ENCODE assay signal across 21 cellular contexts in genomic region chr4:176309772-176310171, GRCh38. TPM values are rescaled to one million over a fixed set of nuclear protein-coding genes. Genes with fewer than 3 reads are reported as not detected.
A peak's percentile ranks its signal among the peaks of the same experiment; 100 is the strongest.
DNase-seq lines count a peak whose midpoint lies in the region; ATAC-seq, FAIRE-seq and TF ChIP-seq lines count a peak whose summit lies in the region.
"Had no signal": no experiment of that assay in that cellular context is flagged by ENCODE, and none has a peak within 500 bp of the region (broad histone marks: within the 10 kb centered on the region; RNA-seq: fewer than 3 reads in every experiment).

No MANE protein-coding gene starts in this region.

- no peaks in the 10 kb centered on the region for H4K20me1 ChIP-seq in astrocyte (ENCODE audit: insufficient read depth, low read length)

- H3K9me3 ChIP-seq in astrocyte (ENCODE audit: insufficient read depth, low read depth, low read length), result no peaks in the 10 kb centered on the region
- H3K9me3 ChIP-seq: Peyer's patch, right lobe of liver had no signal

- no peaks in the 10 kb centered on the region for H3K36me3 Mint-ChIP-seq in astrocyte (ENCODE audit: low read depth, unreplicated experiment)
- no peaks in the 10 kb centered on the region for H3K36me3 Mint-ChIP-seq in naive B cell
- H3K36me3 Mint-ChIP-seq in activated CD8-positive, alpha-beta memory T cell treated with anti-CD3 and anti-CD28 coated beads, Interleukin-2, amount 10 ng/mL, durations not matched to agents 7 days and 5 days, result no peaks in the 10 kb centered on the region
- H3K36me3 Mint-ChIP-seq: activated naive CD4-positive, alpha-beta T cell treated with anti-CD3 and anti-CD28 coated beads, Interleukin-2, amount 50 U/mL, for 72 hours; CD8-positive, alpha-beta T cell; natural killer cell had no signal

- H3K27me3 Mint-ChIP-seq in astrocyte (ENCODE audit: low read depth, unreplicated experiment), result no peaks in the 10 kb centered on the region
- H3K27me3 Mint-ChIP-seq in naive B cell, result peaks cover 12 to 23% (median 14%) of the 10 kb centered on the region in 3 donors
- peaks cover 12% of the 10 kb centered on the region for H3K27me3 Mint-ChIP-seq in activated CD8-positive, alpha-beta memory T cell treated with anti-CD3 and anti-CD28 coated beads, Interleukin-2, amount 10 ng/mL, durations not matched to agents 7 days and 5 days

- H3K27ac ChIP-seq in astrocyte (ENCODE audit: low read depth, low read length), result no peak overlapping the region
- H3K27ac ChIP-seq: hepatocyte, parathyroid adenoma, Peyer's patch, right lobe of liver, SK-N-MC had no signal

- H2AFZ ChIP-seq in astrocyte (ENCODE audit: low read depth, low read length), result no peak overlapping the region
- H2AFZ ChIP-seq: hepatocyte, parathyroid adenoma had no signal

- peak; percentile 31 for DNase-seq in EL
- peak; percentile 15 for DNase-seq in HT1080 (ENCODE audit: low read depth)
- DNase-seq in astrocyte (ENCODE audit: low read depth), result no peak
- no peak for DNase-seq in naive B cell
- DNase-seq in HPDE6-E6E7 (ENCODE audit: extremely low spot score), result no peak
- DNase-seq in activated CD8-positive, alpha-beta memory T cell treated with anti-CD3 and anti-CD28 coated beads, Interleukin-2, amount 10 ng/mL, durations not matched to agents 7 days and 5 days, result no peak
- no peak for DNase-seq in urothelium cell line (ENCODE audit: low spot score)
- DNase-seq: CD8-positive, alpha-beta T cell; H9; natural killer cell; NCI-H2227 treated with DMSO at 0.1 percent for 48 hours; Peyer's patch; right lobe of liver had no signal

- H3K79me2 ChIP-seq in astrocyte (ENCODE audit: insufficient read depth, low read length), result no peaks in the 10 kb centered on the region
- H3K79me2 ChIP-seq: hepatocyte, parathyroid adenoma had no signal

- no peak overlapping the region for H3K4me2 ChIP-seq in astrocyte (ENCODE audit: low read length)
- H3K4me2 ChIP-seq: hepatocyte had no signal

- no peak for TF ChIP-seq CTCF in astrocyte (IDR thresholded peaks at IDR 0.05; ENCODE audit: insufficient read depth, low read depth, low read length)

- H3K4me1 Mint-ChIP-seq in astrocyte (ENCODE audit: low read depth, unreplicated experiment), result peaks cover 4% of the 10 kb centered on the region
- peaks cover 0 to 3% (median 2%) of the 10 kb centered on the region in 3 donors for H3K4me1 Mint-ChIP-seq in naive B cell
- H3K4me1 Mint-ChIP-seq in activated CD8-positive, alpha-beta memory T cell treated with anti-CD3 and anti-CD28 coated beads, Interleukin-2, amount 10 ng/mL, durations not matched to agents 7 days and 5 days, result no peaks in the 10 kb centered on the region
- H3K4me1 Mint-ChIP-seq: H9, natural killer cell had no signal

- H3K4me3 ChIP-seq in astrocyte (ENCODE audit: insufficient read depth, low read depth, low read length), result no peak overlapping the region
- H3K4me3 ChIP-seq: hepatocyte, lung, Peyer's patch, right lobe of liver, SK-N-MC had no signal

- no peaks in the 10 kb centered on the region for H3K36me3 ChIP-seq in astrocyte (ENCODE audit: insufficient read depth, low read length)
- H3K36me3 ChIP-seq: Peyer's patch, right lobe of liver had no signal

- H3K27ac Mint-ChIP-seq in astrocyte (ENCODE audit: unreplicated experiment), result no peak overlapping the region
- H3K27ac Mint-ChIP-seq in naive B cell, result no peak overlapping the region
- H3K27ac Mint-ChIP-seq in activated CD8-positive, alpha-beta memory T cell treated with anti-CD3 and anti-CD28 coated beads, Interleukin-2, amount 10 ng/mL, durations not matched to agents 7 days and 5 days, result no peak overlapping the region
- H3K27ac Mint-ChIP-seq: activated naive CD4-positive, alpha-beta T cell treated with anti-CD3 and anti-CD28 coated beads, Interleukin-2, amount 50 U/mL, for 72 hours; activated T-cell treated with anti-CD3 and anti-CD28 coated beads, Interleukin-2, amount 50 U/mL, for 72 hours; CD8-positive, alpha-beta T cell; H9; natural killer cell had no signal

- H3K9ac ChIP-seq in astrocyte (ENCODE audit: low read length), result no peak overlapping the region
- H3K9ac ChIP-seq: parathyroid adenoma had no signal

- no peaks in the 10 kb centered on the region for H3K27me3 ChIP-seq in astrocyte (ENCODE audit: insufficient read depth, low read length)
- H3K27me3 ChIP-seq: Peyer's patch, right lobe of liver had no signal

- no peaks in the 10 kb centered on the region for H3K4me1 ChIP-seq in astrocyte (ENCODE audit: insufficient read depth, low read length)
- H3K4me1 ChIP-seq: parathyroid adenoma, Peyer's patch, right lobe of liver had no signal

- no peak overlapping the region for H3K4me3 Mint-ChIP-seq in astrocyte (ENCODE audit: unreplicated experiment)
- no peak overlapping the region for H3K4me3 Mint-ChIP-seq in naive B cell
- H3K4me3 Mint-ChIP-seq in activated CD8-positive, alpha-beta memory T cell treated with anti-CD3 and anti-CD28 coated beads, Interleukin-2, amount 10 ng/mL, durations not matched to agents 7 days and 5 days, result no peak overlapping the region
- H3K4me3 Mint-ChIP-seq: activated T-cell treated with anti-CD3 and anti-CD28 coated beads, Interleukin-2, amount 50 U/mL, for 72 hours; CD8-positive, alpha-beta T cell; H9; natural killer cell had no signal

- H3K9me3 Mint-ChIP-seq in astrocyte (ENCODE audit: unreplicated experiment) (no peaks in the 10 kb centered on the region), naive B cell (no peaks in the 10 kb centered on the region)
- no peaks in the 10 kb centered on the region for H3K9me3 Mint-ChIP-seq in activated CD8-positive, alpha-beta memory T cell treated with anti-CD3 and anti-CD28 coated beads, Interleukin-2, amount 10 ng/mL, durations not matched to agents 7 days and 5 days (ENCODE audit: low read depth)
- H3K9me3 Mint-ChIP-seq: activated naive CD4-positive, alpha-beta T cell treated with anti-CD3 and anti-CD28 coated beads, Interleukin-2, amount 50 U/mL, for 72 hours; activated T-cell treated with anti-CD3 and anti-CD28 coated beads, Interleukin-2, amount 50 U/mL, for 72 hours; CD8-positive, alpha-beta T cell; H9; natural killer cell had no signal

- peak; percentile 29 for FAIRE-seq in astrocyte (lab: Jason Lieb, UNC)
- no peak for FAIRE-seq in urothelium cell line (lab: Jason Lieb, UNC)
- FAIRE-seq: islet of Langerhans had no signal

- ATAC-seq in naive B cell (ENCODE audit: low read depth in 2 of 2) (peak; percentile 28 to 56), HG03039 (IDR thresholded peaks at IDR 0.05; ENCODE audit: unreplicated experiment) (no peak)
- no peak for ATAC-seq in activated CD8-positive, alpha-beta memory T cell treated with anti-CD3 and anti-CD28 coated beads, Interleukin-2, amount 10 ng/mL, durations not matched to agents 7 days and 5 days
- ATAC-seq: CD8-positive, alpha-beta T cell; right lobe of liver had no signal

- CTCF ChIA-PET in activated CD8-positive, alpha-beta memory T cell treated with anti-CD3 and anti-CD28 coated beads, Interleukin-2, amount 10 ng/mL, durations not matched to agents 7 days and 5 days (lab: Charles Lee), result no interaction called here

RNA-seq across cellular contexts. Expression of gene SPCS3, which starts 10.0 kb away (rescaled TPM):
- 90.5 and 124 TPM in 2 replicates for total RNA-seq in HT1080 (2014; rRNA removed; shearing (Covaris generic))
- polyA plus RNA-seq in HT1080 (2015; cell fraction: cytosol; rRNA removed), result 102 and 120 TPM in 2 replicates
- 120 and 124 TPM in 2 replicates for polyA plus RNA-seq in HT1080 (2015; cell fraction: nucleus; rRNA removed)
- 207 and 225 TPM in 2 replicates for total RNA-seq in astrocyte
- 10 to 100 TPM; 32.8 to 56.8 (median 38.0) TPM for polyA plus RNA-seq in naive B cell (ENCODE audit: low read depth in 6 of 6)
- 100 to 1,000 TPM; 154 to 169 TPM for total RNA-seq in activated CD8-positive, alpha-beta memory T cell treated with anti-CD3 and anti-CD28 coated beads, Interleukin-2, amount 10 ng/mL, durations not matched to agents 7 days and 5 days

RNA-seq across cellular contexts. Expression of gene ASB5, which starts 40.8 kb away (rescaled TPM):
- total RNA-seq in HT1080 (2014; rRNA removed; shearing (Covaris generic)), result not detected in 2 replicates
- polyA plus RNA-seq in HT1080 (2015; cell fraction: cytosol; rRNA removed), result not detected in 2 replicates
- polyA plus RNA-seq in HT1080 (2015; cell fraction: nucleus; rRNA removed), result 0.05 TPM in 1 of 2 replicates, not detected in the other
- total RNA-seq in astrocyte, result 0.43 and 0.65 TPM in 2 replicates
- polyA plus RNA-seq in naive B cell (ENCODE audit: low read depth in 6 of 6), result not detected
- not detected for total RNA-seq in activated CD8-positive, alpha-beta memory T cell treated with anti-CD3 and anti-CD28 coated beads, Interleukin-2, amount 10 ng/mL, durations not matched to agents 7 days and 5 days
- total RNA-seq: activated naive CD4-positive, alpha-beta T cell treated with anti-CD3 and anti-CD28 coated beads, Interleukin-2, amount 50 U/mL, for 72 hours; activated T-cell treated with anti-CD3 and anti-CD28 coated beads, Interleukin-2, amount 50 U/mL, for 72 hours; CD8-positive, alpha-beta T cell; H9; natural killer cell; Peyer's patch had no signal

Comparison
In these comparisons a context has a peak if more than half of its experiments do, and no peak if none do; other contexts are left out.
1. DNase-seq: peak in EL (single experiment) and HT1080 (single experiment); none in astrocyte (single experiment), naive B cell (single experiment), HPDE6-E6E7 (single experiment), activated CD8-positive, alpha-beta memory T cell treated with anti-CD3 and anti-CD28 coated beads, Interleukin-2, amount 10 ng/mL, durations not matched to agents 7 days and 5 days (single experiment) and urothelium cell line (single experiment).
2. ATAC-seq: peak in naive B cell (2 of 2); none in HG03039 (single experiment) and activated CD8-positive, alpha-beta memory T cell treated with anti-CD3 and anti-CD28 coated beads, Interleukin-2, amount 10 ng/mL, durations not matched to agents 7 days and 5 days (single experiment).